In the genomic region with DNA sequence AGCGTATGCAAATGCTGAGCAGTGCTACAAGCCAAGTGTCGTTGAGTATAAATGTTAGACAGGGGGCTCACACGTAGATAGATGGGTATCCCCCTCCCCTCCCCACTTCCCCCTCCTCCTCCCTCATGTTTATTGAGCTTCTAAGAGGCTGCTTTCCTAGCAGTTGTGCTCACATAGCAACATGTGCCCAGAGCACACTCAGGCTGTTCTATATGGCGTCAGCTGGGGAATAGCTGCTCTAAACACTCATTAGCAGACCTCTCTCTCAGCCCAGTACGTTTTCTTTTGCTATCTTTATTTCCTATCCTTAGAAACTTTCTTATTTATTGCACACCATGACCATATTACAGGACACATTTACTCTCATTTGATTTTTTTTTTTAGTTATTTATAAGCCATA, we compare ENCODE assay signal across 12 cellular contexts. TPM values are rescaled to one million over a fixed set of nuclear protein-coding genes. Genes with fewer than 3 reads are reported as not detected.
DNase-seq lines count a peak whose midpoint lies in the region; ATAC-seq and TF ChIP-seq lines count a peak whose summit lies in the region.
"Had no signal": no experiment of that assay in that cellular context is flagged by ENCODE, and none has a peak within 500 bp of the region (broad histone marks: within the 10 kb centered on the region; RNA-seq: fewer than 3 reads in every experiment).

No MANE protein-coding gene starts in this region.

- H3K4me1 ChIP-seq in SK-N-SH (ENCODE audit: control insufficient read depth in 1 of 2, insufficient read depth in 2 of 2, low read depth in 1 of 2, low read length in 1 of 2) (peaks cover 3 to 23% of the 10 kb centered on the region in 2 experiments; a peak in 3 of 4 replicates), mesenchymal stem cell (ENCODE audit: control insufficient read depth, insufficient read depth, low read depth, low read length) (peaks cover 2% of the 10 kb centered on the region), transverse colon (peaks cover 0 to 45% (median 2%) of the 10 kb centered on the region in 4 donors), HAP-1 (no peaks in the 10 kb centered on the region)

- no peak overlapping the region for H4K91ac ChIP-seq in mesenchymal stem cell (ENCODE audit: low read length)

- peaks cover 6% of the 10 kb centered on the region for H3K79me1 ChIP-seq in mesenchymal stem cell (replicated peaks; ENCODE audit: low read length, poor library complexity, severe bottlenecking)

- H3K9me3 ChIP-seq in SK-N-SH (no peaks in the 10 kb centered on the region), mesenchymal stem cell (ENCODE audit: control insufficient read depth, low read length) (no peaks in the 10 kb centered on the region), transverse colon (no peaks in the 10 kb centered on the region), HAP-1 (no peaks in the 10 kb centered on the region)
- H3K9me3 ChIP-seq: right lobe of liver had no signal

- WGBS in SK-N-SH (ENCODE audit: low lambda C conversion rate) = 67% methylated on average over 5 of the region's 5 CpGs
- WGBS in mesenchymal stem cell = 37% methylated on average over 5 of the region's 5 CpGs
- 25 to 34% methylated on average over 5 of the region's 5 CpGs for WGBS in transverse colon (ENCODE audit: low coverage in 1 of 2), 2 donors

- TF ChIP-seq RAD21 in SK-N-SH (IDR thresholded peaks at IDR 0.05; ENCODE audit: low read length) = peak; percentile 10; the same call in 1 of the 2 replicates

- POLR2A ChIA-PET in SK-N-SH (lab: Yijun Ruan, JAX) = no interaction called here

- H4K20me1 ChIP-seq in SK-N-SH (ENCODE audit: insufficient read depth) = no peaks in the 10 kb centered on the region

- no peaks in the 10 kb centered on the region for H3F3A ChIP-seq in SK-N-SH (replicated peaks; ENCODE audit: insufficient read depth)

- H2AK5ac ChIP-seq in mesenchymal stem cell (ENCODE audit: low read length, severe bottlenecking) = no peak overlapping the region

- no peak overlapping the region for H2BK15ac ChIP-seq in mesenchymal stem cell (ENCODE audit: low read depth, poor library complexity, severe bottlenecking)

- no peak overlapping the region for H3K9ac ChIP-seq in SK-N-SH
- peak overlapping the region; percentile 78 for H3K9ac ChIP-seq in mesenchymal stem cell (ENCODE audit: low read length)

- no peak for ATAC-seq in SK-N-SH treated with all-trans-retinoic acid at 6 μM for 48 hours
- ATAC-seq: right lobe of liver had no signal

- DNase-seq in SK-N-SH (no peak), astrocyte of the cerebellum (ENCODE audit: low read depth) (no peak), mesenchymal stem cell (no peak), transverse colon (no peak), HAP-1 (ENCODE audit: low spot score in 2 of 2) (no peak), midbrain (lab: John Stamatoyannopoulos, UW) (no peak)
- DNase-seq in stimulated activated CD4-positive, alpha-beta T cell treated with anti-CD3 and anti-CD28 coated beads, Interleukin-15, amount 100 ng/mL, for 24 hours = no peak
- DNase-seq: activated naive CD4-positive, alpha-beta T cell treated with anti-CD3 and anti-CD28 coated beads, Interleukin-2, amount 50 U/mL, for 16 hours; NCI-H1105 treated with DMSO at 0.1 percent for 48 hours; right lobe of liver had no signal

- no peak overlapping the region for H3K18ac ChIP-seq in mesenchymal stem cell (ENCODE audit: low read depth in 1 of 2, low read length in 2 of 2)

- no peak overlapping the region for H3K4ac ChIP-seq in mesenchymal stem cell (ENCODE audit: low read depth in 1 of 2, low read length in 2 of 2)

- H2AFZ ChIP-seq in SK-N-SH (ENCODE audit: low read depth) (no peak overlapping the region), mesenchymal stem cell (ENCODE audit: low read depth, low read length) (no peak overlapping the region)

- intact Hi-C loops in transverse colon (cut with DNase I; ENCODE audit: low total_unique reads) = no loop called here

- no peak overlapping the region for H2BK12ac ChIP-seq in mesenchymal stem cell (ENCODE audit: low read length in 2 of 2)

- H3K27me3 ChIP-seq in SK-N-SH (ENCODE audit: insufficient read depth) = no peaks in the 10 kb centered on the region
- H3K27me3 ChIP-seq in mesenchymal stem cell (ENCODE audit: control insufficient read depth in 1 of 2, insufficient read depth in 1 of 2, low read length in 2 of 2) = no peaks in the 10 kb centered on the region
- H3K27me3 ChIP-seq in transverse colon = peaks cover 13% of the 10 kb centered on the region
- H3K27me3 ChIP-seq in HAP-1 (ENCODE audit: low read depth) = 0 out of 2 replicates have a peak, but pooled peaks cover 2% of the 10 kb centered on the region

- in situ Hi-C loops in astrocyte of the cerebellum (cut with HindIII; ENCODE audit: low sequenced_read_pairs) = no loop called here
- in situ Hi-C loops in transverse colon (cut with MboI; ENCODE audit: low pct_ligation_motif_present in 1 of 4, low pct_unique_long_range_greater_than_20kb in 1 of 4, low sequenced_read_pairs in 3 of 4) = loop anchor here in 3 of 4 donors (10.0 to 25.0 kb wide), 3 partner anchors 384 to 584 kb away; no protein-coding TSS in a partner anchor
- in situ Hi-C loops in HAP-1 (cut with MboI; ENCODE audit: low sequenced_read_pairs) = loop anchor here (25.0 kb wide), 1 partner anchor 609 kb away; no protein-coding TSS in a partner anchor

- no peak overlapping the region for H2BK5ac ChIP-seq in mesenchymal stem cell (ENCODE audit: low read depth, low read length, poor library complexity, severe bottlenecking)

- H3K27ac ChIP-seq in SK-N-SH (ENCODE audit: low read depth in 2 of 2, low read length in 1 of 2) (peak overlapping the region in 1 of 2 experiments; percentile 78; a peak in 1 of 4 replicates), mesenchymal stem cell (ENCODE audit: low read length, poor library complexity, severe bottlenecking) (no peak overlapping the region), transverse colon (peak overlapping the region in 3 of 4 donors; percentile 91 to 93 (median 93))
- H3K27ac ChIP-seq: right lobe of liver had no signal

- no peak overlapping the region for H3K23ac ChIP-seq in mesenchymal stem cell (ENCODE audit: low read length in 2 of 2)

- no peak for TF ChIP-seq EP300 in SK-N-SH (IDR thresholded peaks at IDR 0.05; ENCODE audit: borderline replicate concordance in 1 of 2, low read depth in 1 of 2, low read length in 1 of 2)
- no peak for TF ChIP-seq EP300 in transverse colon (IDR thresholded peaks at IDR 0.05; ENCODE audit: low read depth)

- H4K8ac ChIP-seq in mesenchymal stem cell (ENCODE audit: low read length) = no peak overlapping the region

- no peaks in the 10 kb centered on the region for H3K9me2 ChIP-seq in SK-N-SH

- H3K36me3 ChIP-seq in SK-N-SH (replicated peaks in 1 of 2; ENCODE audit: control insufficient read depth in 1 of 2, insufficient read depth in 2 of 2, low read length in 1 of 2) (no peaks in the 10 kb centered on the region), mesenchymal stem cell (ENCODE audit: control insufficient read depth in 1 of 2, insufficient read depth in 2 of 2, low read depth in 1 of 2, low read length in 2 of 2) (peaks cover 13 to 14% of the 10 kb centered on the region in 2 experiments), transverse colon (peaks cover 0 to 10% (median 0%) of the 10 kb centered on the region in 4 donors), HAP-1 (replicated peaks) (no peaks in the 10 kb centered on the region)
- H3K36me3 ChIP-seq: right lobe of liver had no signal

- TF ChIP-seq CTCF in SK-N-SH (IDR thresholded peaks at IDR 0.05) (no peak), astrocyte of the cerebellum (IDR thresholded peaks at IDR 0.05; ENCODE audit: low read depth, low read length, missing control alignments) (no peak), transverse colon (IDR thresholded peaks at IDR 0.05) (no peak)

- no peak overlapping the region for H2BK120ac ChIP-seq in mesenchymal stem cell (ENCODE audit: low read depth, low read length)

- CTCF ChIA-PET in SK-N-SH (lab: Yijun Ruan, JAX) = interaction anchor here (0.9 to 6.5 kb wide), 6 partner anchors 27 to 604 kb away, joined by 3 to 51 read pairs (median 4); no protein-coding TSS in a partner anchor

- TF ChIP-seq POLR2A in transverse colon (IDR thresholded peaks at IDR 0.05) = no peak

- H3K4me2 ChIP-seq in SK-N-SH (peak overlapping the region; percentile 93), mesenchymal stem cell (ENCODE audit: low read length, poor library complexity, severe bottlenecking) (peak overlapping the region; percentile 60)

- H3K14ac ChIP-seq in mesenchymal stem cell (ENCODE audit: low read length in 2 of 2) = no peak overlapping the region

- H3K79me2 ChIP-seq in SK-N-SH (ENCODE audit: insufficient read depth) = peaks cover 23% of the 10 kb centered on the region

- H3K4me3 ChIP-seq in SK-N-SH (ENCODE audit: low read depth in 2 of 2, low read length in 1 of 2) = peak overlapping the region; percentile 85 to 86; a peak in 3 of 4 replicates
- peak overlapping the region; percentile 67 for H3K4me3 ChIP-seq in astrocyte of the cerebellum (ENCODE audit: low read depth, low read length)
- peak overlapping the region in 1 of 2 experiments; percentile 88 for H3K4me3 ChIP-seq in mesenchymal stem cell (ENCODE audit: insufficient read depth in 1 of 2, low read depth in 1 of 2, low read length in 2 of 2)
- H3K4me3 ChIP-seq in transverse colon = peak overlapping the region in 3 of 4 donors; percentile 50 to 71 (median 60)
- no peak overlapping the region for H3K4me3 ChIP-seq in HAP-1

TF ChIP-seq in SK-N-SH treated with all-trans-retinoic acid at 6 μM for 48 hours, 23 proteins besides CTCF, POLR2A, EP300 and RAD21 (continues in another document):
- TF ChIP-seq ZFP3 (CRISPR knock-in tag; IDR thresholded peaks at IDR 0.05) (no peak), TOX (CRISPR knock-in tag; IDR thresholded peaks at IDR 0.05; ENCODE audit: borderline replicate concordance) (no peak)
- TF ChIP-seq, protein P1, sequence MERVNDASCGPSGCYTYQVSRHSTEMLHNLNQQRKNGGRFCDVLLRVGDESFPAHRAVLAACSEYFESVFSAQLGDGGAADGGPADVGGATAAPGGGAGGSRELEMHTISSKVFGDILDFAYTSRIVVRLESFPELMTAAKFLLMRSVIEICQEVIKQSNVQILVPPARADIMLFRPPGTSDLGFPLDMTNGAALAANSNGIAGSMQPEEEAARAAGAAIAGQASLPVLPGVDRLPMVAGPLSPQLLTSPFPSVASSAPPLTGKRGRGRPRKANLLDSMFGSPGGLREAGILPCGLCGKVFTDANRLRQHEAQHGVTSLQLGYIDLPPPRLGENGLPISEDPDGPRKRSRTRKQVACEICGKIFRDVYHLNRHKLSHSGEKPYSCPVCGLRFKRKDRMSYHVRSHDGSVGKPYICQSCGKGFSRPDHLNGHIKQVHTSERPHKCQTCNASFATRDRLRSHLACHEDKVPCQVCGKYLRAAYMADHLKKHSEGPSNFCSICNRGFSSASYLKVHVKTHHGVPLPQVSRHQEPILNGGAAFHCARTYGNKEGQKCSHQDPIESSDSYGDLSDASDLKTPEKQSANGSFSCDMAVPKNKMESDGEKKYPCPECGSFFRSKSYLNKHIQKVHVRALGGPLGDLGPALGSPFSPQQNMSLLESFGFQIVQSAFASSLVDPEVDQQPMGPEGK (CRISPR knock-in tag; IDR thresholded peaks at IDR 0.05; ENCODE audit: borderline replicate concordance) = no peak

RNA-seq across cellular contexts. Expression of a gene that starts 1.8 kb away (rescaled TPM):
- polyA plus RNA-seq in SK-N-SH (2012; rRNA removed) = 0.18 and 0.21 TPM in 2 replicates
- 0.20 and 0.22 TPM in 2 replicates for polyA plus RNA-seq in SK-N-SH (2012; cell fraction: cytosol; rRNA removed)
- polyA plus RNA-seq in SK-N-SH (2012; cell fraction: nucleus; rRNA removed) = 0.08 and 0.25 TPM in 2 replicates
- polyA plus RNA-seq in mesenchymal stem cell (2013, experiment 1 of 2) = 1.5 TPM
- 1.6 TPM for polyA plus RNA-seq in mesenchymal stem cell (2013, experiment 2 of 2)
- 10 to 100 TPM; 15.4 to 37.4 (median 19.7) TPM for total RNA-seq in transverse colon
- total RNA-seq: activated CD8-positive, alpha-beta memory T cell treated with anti-CD3 and anti-CD28 coated beads for 36 hours had no signal
